ENCODE assay signal across 1 cellular context in the genomic region with DNA sequence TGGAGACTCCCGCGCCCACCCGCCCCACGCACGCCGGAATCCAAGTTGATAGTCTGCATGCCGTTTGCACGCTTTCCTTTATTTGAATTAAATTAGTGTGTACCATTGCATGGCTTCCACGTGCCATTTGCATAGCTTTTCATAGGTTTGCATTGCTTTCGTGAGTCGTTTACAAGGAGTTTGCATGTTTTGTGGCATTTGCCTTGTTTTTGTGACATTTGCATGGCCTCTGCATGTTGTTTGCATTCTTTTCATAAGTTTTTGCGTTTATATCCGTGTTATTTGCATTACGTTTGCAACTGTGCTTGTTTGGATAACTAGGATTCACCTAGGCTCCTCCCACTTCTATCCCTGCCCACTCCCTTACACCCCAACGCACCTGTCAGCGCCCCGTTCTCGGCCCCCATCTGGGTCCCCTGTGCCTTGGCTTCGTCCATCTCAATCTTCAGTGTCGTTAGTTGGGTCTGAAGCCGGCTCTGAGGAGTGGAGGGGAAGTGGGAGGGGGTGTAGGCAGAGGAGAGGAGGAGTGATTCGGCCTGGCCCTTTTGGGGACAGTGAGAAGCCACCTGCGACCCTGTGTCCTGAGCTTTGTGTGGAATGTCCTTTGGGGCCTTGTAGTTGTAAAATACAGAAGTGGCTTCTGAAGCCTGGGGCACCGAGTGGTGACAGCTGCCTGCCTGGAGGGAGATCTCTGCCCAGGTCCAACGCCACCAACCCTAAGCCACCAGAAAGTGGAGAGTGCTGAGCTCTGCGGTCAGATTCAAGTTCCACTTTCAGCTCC.
TF ChIP-seq lines count a peak whose summit lies in the region.

No MANE protein-coding gene starts in this region.

TF ChIP-seq in WTC11, 78 proteins besides CTCF, POLR2A, EP300 and RAD21 (continued from another document):
- TF ChIP-seq, protein P1, sequence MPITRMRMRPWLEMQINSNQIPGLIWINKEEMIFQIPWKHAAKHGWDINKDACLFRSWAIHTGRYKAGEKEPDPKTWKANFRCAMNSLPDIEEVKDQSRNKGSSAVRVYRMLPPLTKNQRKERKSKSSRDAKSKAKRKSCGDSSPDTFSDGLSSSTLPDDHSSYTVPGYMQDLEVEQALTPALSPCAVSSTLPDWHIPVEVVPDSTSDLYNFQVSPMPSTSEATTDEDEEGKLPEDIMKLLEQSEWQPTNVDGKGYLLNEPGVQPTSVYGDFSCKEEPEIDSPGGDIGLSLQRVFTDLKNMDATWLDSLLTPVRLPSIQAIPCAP (CRISPR knock-in tag; IDR thresholded peaks at IDR 0.05): no peak
- TF ChIP-seq TCF7 (CRISPR knock-in tag; IDR thresholded peaks at IDR 0.05; ENCODE audit: low read depth) (no peak), FOXK1 (CRISPR knock-in tag; IDR thresholded peaks at IDR 0.05) (no peak), PRRX2 (CRISPR knock-in tag; IDR thresholded peaks at IDR 0.05) (no peak), ZBTB21 (CRISPR knock-in tag; IDR thresholded peaks at IDR 0.05; ENCODE audit: borderline replicate concordance) (no peak)
- TF ChIP-seq, protein P2, sequence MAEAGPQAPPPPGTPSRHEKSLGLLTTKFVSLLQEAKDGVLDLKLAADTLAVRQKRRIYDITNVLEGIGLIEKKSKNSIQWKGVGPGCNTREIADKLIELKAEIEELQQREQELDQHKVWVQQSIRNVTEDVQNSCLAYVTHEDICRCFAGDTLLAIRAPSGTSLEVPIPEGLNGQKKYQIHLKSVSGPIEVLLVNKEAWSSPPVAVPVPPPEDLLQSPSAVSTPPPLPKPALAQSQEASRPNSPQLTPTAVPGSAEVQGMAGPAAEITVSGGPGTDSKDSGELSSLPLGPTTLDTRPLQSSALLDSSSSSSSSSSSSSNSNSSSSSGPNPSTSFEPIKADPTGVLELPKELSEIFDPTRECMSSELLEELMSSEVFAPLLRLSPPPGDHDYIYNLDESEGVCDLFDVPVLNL (CRISPR knock-in tag; IDR thresholded peaks at IDR 0.05; ENCODE audit: borderline replicate concordance, low read depth): no peak
- TF ChIP-seq, protein P3, sequence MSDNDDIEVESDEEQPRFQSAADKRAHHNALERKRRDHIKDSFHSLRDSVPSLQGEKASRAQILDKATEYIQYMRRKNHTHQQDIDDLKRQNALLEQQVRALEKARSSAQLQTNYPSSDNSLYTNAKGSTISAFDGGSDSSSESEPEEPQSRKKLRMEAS (CRISPR knock-in tag; IDR thresholded peaks at IDR 0.05): no peak
TF ChIP-seq in WTC11: peak in this region for 0.
